8 cellular contexts compared by ENCODE assay signal in the genomic region with DNA sequence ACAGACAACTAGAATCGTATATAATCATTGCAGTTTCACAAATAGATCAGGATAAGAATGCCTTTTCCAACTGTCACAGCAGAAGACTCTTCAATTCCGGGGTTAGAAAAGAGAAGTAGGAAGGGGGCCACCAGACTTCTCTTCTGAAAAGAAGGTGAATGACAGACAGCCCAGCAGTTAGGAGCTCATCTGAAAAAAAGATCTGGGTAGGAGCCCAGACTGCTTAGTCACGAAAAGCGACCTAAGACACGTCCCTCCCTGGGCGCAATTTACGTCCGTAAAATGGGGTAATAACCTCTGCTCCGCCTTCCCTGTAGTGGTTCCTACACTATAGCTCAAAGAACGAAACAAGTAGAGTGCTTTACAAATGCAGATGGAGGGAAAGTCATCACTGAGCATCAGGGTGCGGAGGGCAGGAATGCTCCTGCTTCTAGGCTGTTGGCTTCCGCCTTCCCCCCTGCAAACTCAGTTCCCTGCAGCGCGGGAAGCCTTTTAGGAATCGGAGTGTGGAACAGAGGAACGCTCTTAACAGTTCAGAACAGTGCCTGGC. TPM values are rescaled to one million over a fixed set of nuclear protein-coding genes. Genes with fewer than 3 reads are reported as not detected.
A peak's percentile ranks its signal among the peaks of the same experiment; 100 is the strongest.
DNase-seq lines count a peak whose midpoint lies in the region; ATAC-seq and TF ChIP-seq lines count a peak whose summit lies in the region.

No MANE protein-coding gene starts in this region.

- peak overlapping the region; percentile 99 for H3K4me3 ChIP-seq in Jurkat, Clone E6-1 (ENCODE audit: low read length)
- H3K4me3 ChIP-seq in SK-N-MC (peak overlapping the region; percentile 90), astrocyte of the spinal cord (ENCODE audit: low read depth, low read length) (peak overlapping the region; percentile 72)

- peak; percentile 46 for ATAC-seq in GM21723 (IDR thresholded peaks at IDR 0.05; ENCODE audit: unreplicated experiment)

- peak overlapping the region; percentile 95 for H3K9ac ChIP-seq in SK-N-MC (ENCODE audit: insufficient read length)

- H3K9me3 ChIP-seq in SK-N-MC (ENCODE audit: low read depth, low read length) = no peaks in the 10 kb centered on the region

- TF ChIP-seq CTCF in astrocyte of the spinal cord (IDR thresholded peaks at IDR 0.05; ENCODE audit: low read depth, low read length) = no peak

- peak; percentile 75 for DNase-seq in GF-D8 (lab: John Stamatoyannopoulos, UW)
- DNase-seq in Jurkat, Clone E6-1 (ENCODE audit: low read depth, low spot score) = peak; percentile 65
- DNase-seq in SK-N-MC (ENCODE audit: low read depth, low spot score) = peak; percentile 5
- peak; percentile 76 for DNase-seq in astrocyte of the spinal cord (ENCODE audit: low read depth, low spot score)
- DNase-seq in iris pigment epithelial cell (ENCODE audit: low read depth) = peak; percentile 89
- DNase-seq in stimulated activated CD4-positive, alpha-beta T cell treated with anti-CD3 and anti-CD28 coated beads, Interleukin-2, amount 100 ng/mL, for 4 hours (ENCODE audit: low read depth) = peak; percentile 10
- no peak for DNase-seq in ecto neural progenitor cell (ENCODE audit: low spot score)

- in situ Hi-C loops in astrocyte of the spinal cord (cut with HindIII; ENCODE audit: low sequenced_read_pairs) = no loop called here

- peak overlapping the region; percentile 42 for H3K27ac ChIP-seq in SK-N-MC

- peaks cover 49% of the 10 kb centered on the region for H3K36me3 ChIP-seq in SK-N-MC (ENCODE audit: insufficient read depth, low read length)

RNA-seq across cellular contexts. Expression of gene ORC1, which starts 0.6 kb away (rescaled TPM):
- polyA plus RNA-seq in Jurkat, Clone E6-1 (2012; ENCODE audit: insufficient read depth, insufficient read length) = 19.7 TPM

RNA-seq across cellular contexts. Expression of gene PRPF38A, which starts 0.8 kb away (rescaled TPM):
- polyA plus RNA-seq in Jurkat, Clone E6-1 (2012; ENCODE audit: insufficient read depth, insufficient read length) = 130 TPM

RNA-seq across cellular contexts. Expression of gene CC2D1B, which starts 37.6 kb away (rescaled TPM):
- polyA plus RNA-seq in Jurkat, Clone E6-1 (2012; ENCODE audit: insufficient read depth, insufficient read length) = 28.2 TPM
